Comparison of ENCODE assay signal across 25 cellular contexts in the genomic region with DNA sequence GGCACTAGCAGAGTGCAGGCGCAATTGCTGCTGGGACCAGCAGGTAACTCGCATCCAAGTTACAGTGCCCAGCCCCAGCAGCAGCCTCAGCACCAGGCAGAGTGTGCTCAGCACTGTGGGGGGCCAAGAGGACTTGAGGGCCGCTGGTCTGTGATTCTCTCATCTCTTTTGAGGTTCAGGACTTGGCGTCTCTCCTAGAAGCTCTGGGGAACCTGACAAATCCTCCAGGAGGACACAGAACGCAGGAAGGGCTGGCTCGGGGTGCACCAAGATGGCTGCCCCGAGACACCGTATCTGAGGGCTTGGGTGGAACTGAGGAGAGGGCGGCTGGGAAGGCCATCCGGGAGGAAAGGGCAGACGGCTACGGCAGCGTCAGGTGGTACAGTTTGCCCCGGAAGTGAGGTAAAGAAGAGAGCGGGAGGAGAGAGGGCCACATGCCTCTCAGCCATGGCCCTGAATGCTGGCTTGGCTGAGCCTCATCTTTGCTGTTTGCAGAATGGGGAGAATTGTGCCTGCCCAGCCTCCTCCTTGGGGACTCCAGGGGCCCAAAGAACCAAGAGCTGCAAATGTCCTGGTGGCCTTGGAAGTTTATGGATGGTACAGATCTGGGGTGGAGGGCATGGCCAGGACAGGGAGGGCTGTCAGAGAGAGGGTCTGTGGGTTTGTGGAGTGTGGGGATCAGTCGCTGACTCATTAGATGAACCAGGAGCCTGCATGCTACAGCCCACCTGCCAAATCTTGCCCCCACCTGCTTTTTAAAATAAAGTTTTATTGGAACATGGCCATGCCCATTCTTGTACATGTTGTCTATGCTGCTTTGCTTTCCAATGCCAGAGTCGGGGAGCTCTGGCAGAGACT.
DNase-seq lines count a peak whose midpoint lies in the region; ATAC-seq, FAIRE-seq and TF ChIP-seq lines count a peak whose summit lies in the region.
"Had no signal": no experiment of that assay in that cellular context is flagged by ENCODE, and none has a peak within 500 bp of the region (broad histone marks: within the 10 kb centered on the region; RNA-seq: fewer than 3 reads in every experiment).

No MANE protein-coding gene starts in this region.

- no peak for TF ChIP-seq RAD21 in HepG2 (CRISPR knock-in tag; IDR thresholded peaks at IDR 0.05)

- H3K4me3 ChIP-seq in HepG2 (replicated peaks in 1 of 3; ENCODE audit: insufficient read depth in 1 of 3, low read depth in 2 of 3, low read length in 3 of 3) (no peak overlapping the region), suprapubic skin (no peak overlapping the region)
- H3K4me3 ChIP-seq: SJSA1, skin epidermis had no signal

- CTCF ChIA-PET in activated naive CD4-positive, alpha-beta T cell treated with anti-CD3 and anti-CD28 coated beads, Interleukin-2, amount 10 ng/mL, durations not matched to agents 7 days and 5 days (lab: Charles Lee) = no interaction called here
- CTCF ChIA-PET in HepG2 (lab: Yijun Ruan, JAX; ENCODE audit: low intra/inter-chr PET ratio, low total read pairs) = no interaction called here

- H3K27ac Mint-ChIP-seq in activated naive CD8-positive, alpha-beta T cell = peak overlapping the region; percentile 41
- no peak overlapping the region for H3K27ac Mint-ChIP-seq in activated naive CD8-positive, alpha-beta T cell treated with anti-CD3 and anti-CD28 coated beads for 36 hours
- no peak overlapping the region for H3K27ac Mint-ChIP-seq in activated naive CD4-positive, alpha-beta T cell treated with anti-CD3 and anti-CD28 coated beads, Interleukin-2, amount 10 ng/mL, durations not matched to agents 7 days and 5 days
- no peak overlapping the region for H3K27ac Mint-ChIP-seq in stimulated activated memory B cell treated with anti-CD40 and anti-IgM and Interleukin-4, amounts not matched to agents 10 μg/mL and 1 μg/mL and 100 μg/mL, for 72 hours
- no peak overlapping the region for H3K27ac Mint-ChIP-seq in activated T-helper 2 cell treated with anti-CD3 and anti-CD28 coated beads, Interferon-gamma antibody, Interleukin-2, Interleukin-4, amounts not matched to agents 10 μg/mL and 5 μg/mL and 100 μg/mL, durations not matched to agents 14 hours and 24 hours and 36 hours
- H3K27ac Mint-ChIP-seq: activated CD8-positive, alpha-beta T cell treated with anti-CD3 and anti-CD28 coated beads, Interleukin-2, amount 10 ng/mL, durations not matched to agents 7 days and 5 days; CD4-positive, CD25-positive, alpha-beta regulatory T cell; T-helper 1 cell treated with Interleukin-12 subunit alpha and Interleukin-12 subunit beta and Interleukin-4 antibody, amounts not matched to agents 30 μg/mL and 1 μg/mL, for 36 hours had no signal

- 49% methylated on average over 15 of the region's 17 CpGs for WGBS in HepG2 (ENCODE audit: low lambda C conversion rate)
- WGBS in suprapubic skin = 86% methylated on average over 16 of the region's 17 CpGs

- H3K9me3 ChIP-seq in HepG2 (ENCODE audit: low read length) (peaks cover 5% of the 10 kb centered on the region; the same call in 1 of the 2 replicates), suprapubic skin (no peaks in the 10 kb centered on the region)
- H3K9me3 ChIP-seq: SJSA1 had no signal

- no peak for TF ChIP-seq CTCF in HepG2 (CRISPR knock-in tag; IDR thresholded peaks at IDR 0.05)
- no peak for TF ChIP-seq CTCF in suprapubic skin (IDR thresholded peaks at IDR 0.05)

- ATAC-seq in HepG2 (no peak), GM18867 (IDR thresholded peaks at IDR 0.05; ENCODE audit: unreplicated experiment) (no peak)
- ATAC-seq in stimulated activated memory B cell treated with anti-CD40 and anti-IgM and Interleukin-4, amounts not matched to agents 10 μg/mL and 1 μg/mL and 100 μg/mL, for 72 hours = no peak
- ATAC-seq: activated CD8-positive, alpha-beta T cell treated with anti-CD3 and anti-CD28 coated beads, Interleukin-2, amount 10 ng/mL, durations not matched to agents 7 days and 5 days; PC-3 had no signal

- no peak for FAIRE-seq in HepG2 (lab: Jason Lieb, UNC)
- FAIRE-seq: astrocyte had no signal

- TF ChIP-seq EP300 in HepG2 (IDR thresholded peaks at IDR 0.05; ENCODE audit: low read depth in 2 of 2, low read length in 2 of 2) (no peak), HepG2 (CRISPR knock-in tag; IDR thresholded peaks at IDR 0.05; ENCODE audit: borderline replicate concordance) (no peak), suprapubic skin (IDR thresholded peaks at IDR 0.05) (no peak)

- no peaks in the 10 kb centered on the region for H3K79me2 ChIP-seq in HepG2 (ENCODE audit: insufficient read depth, low read length)

- peaks cover 4% of the 10 kb centered on the region for H3K9me3 Mint-ChIP-seq in activated naive CD8-positive, alpha-beta T cell (ENCODE audit: low read depth)
- no peaks in the 10 kb centered on the region for H3K9me3 Mint-ChIP-seq in activated naive CD8-positive, alpha-beta T cell treated with anti-CD3 and anti-CD28 coated beads for 36 hours
- peaks cover 3% of the 10 kb centered on the region for H3K9me3 Mint-ChIP-seq in activated naive CD4-positive, alpha-beta T cell treated with anti-CD3 and anti-CD28 coated beads, Interleukin-2, amount 10 ng/mL, durations not matched to agents 7 days and 5 days
- H3K9me3 Mint-ChIP-seq in stimulated activated memory B cell treated with anti-CD40 and anti-IgM and Interleukin-4, amounts not matched to agents 10 μg/mL and 1 μg/mL and 100 μg/mL, for 72 hours = peaks cover 9% of the 10 kb centered on the region
- no peaks in the 10 kb centered on the region for H3K9me3 Mint-ChIP-seq in activated T-helper 2 cell treated with anti-CD3 and anti-CD28 coated beads, Interferon-gamma antibody, Interleukin-2, Interleukin-4, amounts not matched to agents 10 μg/mL and 5 μg/mL and 100 μg/mL, durations not matched to agents 14 hours and 24 hours and 36 hours
- H3K9me3 Mint-ChIP-seq: CD4-positive, CD25-positive, alpha-beta regulatory T cell; T-helper 1 cell treated with Interleukin-12 subunit alpha and Interleukin-12 subunit beta and Interleukin-4 antibody, amounts not matched to agents 30 μg/mL and 1 μg/mL, for 36 hours had no signal

- peaks cover 21% of the 10 kb centered on the region for H3K4me1 ChIP-seq in HepG2 (ENCODE audit: insufficient read depth, low read length)
- peaks cover 31% of the 10 kb centered on the region for H3K4me1 ChIP-seq in suprapubic skin

- no peak overlapping the region for H3K4me3 Mint-ChIP-seq in activated naive CD8-positive, alpha-beta T cell
- no peak overlapping the region for H3K4me3 Mint-ChIP-seq in activated naive CD8-positive, alpha-beta T cell treated with anti-CD3 and anti-CD28 coated beads for 36 hours
- H3K4me3 Mint-ChIP-seq in activated naive CD4-positive, alpha-beta T cell treated with anti-CD3 and anti-CD28 coated beads, Interleukin-2, amount 10 ng/mL, durations not matched to agents 7 days and 5 days = no peak overlapping the region
- no peak overlapping the region for H3K4me3 Mint-ChIP-seq in stimulated activated memory B cell treated with anti-CD40 and anti-IgM and Interleukin-4, amounts not matched to agents 10 μg/mL and 1 μg/mL and 100 μg/mL, for 72 hours
- no peak overlapping the region for H3K4me3 Mint-ChIP-seq in activated T-helper 2 cell treated with anti-CD3 and anti-CD28 coated beads, Interferon-gamma antibody, Interleukin-2, Interleukin-4, amounts not matched to agents 10 μg/mL and 5 μg/mL and 100 μg/mL, durations not matched to agents 14 hours and 24 hours and 36 hours (ENCODE audit: low read depth)
- H3K4me3 Mint-ChIP-seq: activated CD8-positive, alpha-beta T cell treated with anti-CD3 and anti-CD28 coated beads, Interleukin-2, amount 10 ng/mL, durations not matched to agents 7 days and 5 days; CD4-positive, CD25-positive, alpha-beta regulatory T cell; naive B cell; T-helper 1 cell treated with Interleukin-12 subunit alpha and Interleukin-12 subunit beta and Interleukin-4 antibody, amounts not matched to agents 30 μg/mL and 1 μg/mL, for 36 hours had no signal

- no peak overlapping the region for H3K9ac ChIP-seq in HepG2 (ENCODE audit: insufficient read depth, low read depth, low read length)

- no peak overlapping the region for H3K27ac ChIP-seq in HepG2 (ENCODE audit: extremely low read length, insufficient read depth, low read length)
- no peak overlapping the region for H3K27ac ChIP-seq in suprapubic skin
- H3K27ac ChIP-seq: HL-60, SJSA1, skin epidermis, VCaP had no signal

- no peak for DNase-seq in activated naive CD8-positive, alpha-beta T cell treated with anti-CD3 and anti-CD28 coated beads for 36 hours
- peak; percentile 13 for DNase-seq in activated naive CD4-positive, alpha-beta T cell treated with anti-CD3 and anti-CD28 coated beads, Interleukin-2, amount 10 ng/mL, durations not matched to agents 7 days and 5 days
- no peak for DNase-seq in HepG2 (ENCODE audit: low spot score)
- peak; percentile 30 to 55 for DNase-seq in suprapubic skin (ENCODE audit: low spot score in 2 of 2)
- no peak for DNase-seq in activated T-helper 2 cell treated with anti-CD3 and anti-CD28 coated beads, Interferon-gamma antibody, Interleukin-2, Interleukin-4, amounts not matched to agents 10 μg/mL and 5 μg/mL and 100 μg/mL, durations not matched to agents 14 hours and 24 hours and 36 hours (ENCODE audit: low spot score)
- DNase-seq: ACHN; activated CD8-positive, alpha-beta T cell treated with anti-CD3 and anti-CD28 coated beads, Interleukin-2, amount 10 ng/mL, durations not matched to agents 7 days and 5 days; CD4-positive, CD25-positive, alpha-beta regulatory T cell; cerebellar nuclear complex; DMS79; glutamatergic neuron; IMR-90; naive B cell; NCI-H226; PC-3; stimulated activated CD4-positive, alpha-beta T cell treated with anti-CD3 and anti-CD28 coated beads, Interleukin-2, amount 100 ng/mL, for 48 hours had no signal

- peaks cover 2% of the 10 kb centered on the region for H3K4me1 Mint-ChIP-seq in activated naive CD8-positive, alpha-beta T cell (ENCODE audit: low read depth)
- peaks cover 3% of the 10 kb centered on the region for H3K4me1 Mint-ChIP-seq in activated naive CD8-positive, alpha-beta T cell treated with anti-CD3 and anti-CD28 coated beads for 36 hours
- H3K4me1 Mint-ChIP-seq in activated naive CD4-positive, alpha-beta T cell treated with anti-CD3 and anti-CD28 coated beads, Interleukin-2, amount 10 ng/mL, durations not matched to agents 7 days and 5 days = no peaks in the 10 kb centered on the region
- H3K4me1 Mint-ChIP-seq in stimulated activated memory B cell treated with anti-CD40 and anti-IgM and Interleukin-4, amounts not matched to agents 10 μg/mL and 1 μg/mL and 100 μg/mL, for 72 hours = no peaks in the 10 kb centered on the region
- H3K4me1 Mint-ChIP-seq in activated T-helper 2 cell treated with anti-CD3 and anti-CD28 coated beads, Interferon-gamma antibody, Interleukin-2, Interleukin-4, amounts not matched to agents 10 μg/mL and 5 μg/mL and 100 μg/mL, durations not matched to agents 14 hours and 24 hours and 36 hours (ENCODE audit: low read depth) = no peaks in the 10 kb centered on the region

- H3K27me3 Mint-ChIP-seq in activated naive CD8-positive, alpha-beta T cell = peaks cover 2% of the 10 kb centered on the region
- H3K27me3 Mint-ChIP-seq in activated naive CD8-positive, alpha-beta T cell treated with anti-CD3 and anti-CD28 coated beads for 36 hours = no peaks in the 10 kb centered on the region
- peaks cover 15% of the 10 kb centered on the region for H3K27me3 Mint-ChIP-seq in activated naive CD4-positive, alpha-beta T cell treated with anti-CD3 and anti-CD28 coated beads, Interleukin-2, amount 10 ng/mL, durations not matched to agents 7 days and 5 days
- peaks cover 17% of the 10 kb centered on the region for H3K27me3 Mint-ChIP-seq in stimulated activated memory B cell treated with anti-CD40 and anti-IgM and Interleukin-4, amounts not matched to agents 10 μg/mL and 1 μg/mL and 100 μg/mL, for 72 hours
- H3K27me3 Mint-ChIP-seq in activated T-helper 2 cell treated with anti-CD3 and anti-CD28 coated beads, Interferon-gamma antibody, Interleukin-2, Interleukin-4, amounts not matched to agents 10 μg/mL and 5 μg/mL and 100 μg/mL, durations not matched to agents 14 hours and 24 hours and 36 hours (ENCODE audit: low read depth) = peaks cover 3% of the 10 kb centered on the region

- TF ChIP-seq POLR2A in HepG2 (IDR thresholded peaks at IDR 0.05; ENCODE audit: insufficient read depth in 1 of 2, low read depth in 2 of 2, low read length in 2 of 2) (no peak), suprapubic skin (IDR thresholded peaks at IDR 0.05) (no peak)

- H2AFZ ChIP-seq in HepG2 (ENCODE audit: low read length) = no peak overlapping the region

- no TSS peak for BruUV-seq in HepG2 (replicated peaks; lab: Mats Ljungman, UMichigan)

- no peak overlapping the region for H3K4me2 ChIP-seq in HepG2 (ENCODE audit: low read depth, low read length)

- no peaks in the 10 kb centered on the region for H4K20me1 ChIP-seq in HepG2 (ENCODE audit: insufficient read depth, low read length)

- H3K27me3 ChIP-seq in HepG2 (ENCODE audit: control insufficient read depth in 1 of 2, insufficient read depth in 2 of 2, low read length in 2 of 2) = peaks cover 6 to 32% of the 10 kb centered on the region in 2 experiments; a peak in 3 of 5 replicates
- H3K27me3 ChIP-seq in suprapubic skin = no peaks in the 10 kb centered on the region
- H3K27me3 ChIP-seq: SJSA1 had no signal

- no peaks in the 10 kb centered on the region for H3K36me3 ChIP-seq in HepG2 (replicated peaks in 1 of 2; ENCODE audit: control insufficient read depth in 1 of 2, insufficient read depth in 2 of 2, low read length in 2 of 2)
- no peaks in the 10 kb centered on the region for H3K36me3 ChIP-seq in suprapubic skin
- H3K36me3 ChIP-seq: SJSA1 had no signal

- H3K36me3 Mint-ChIP-seq in activated naive CD8-positive, alpha-beta T cell = no peaks in the 10 kb centered on the region
- H3K36me3 Mint-ChIP-seq in activated naive CD8-positive, alpha-beta T cell treated with anti-CD3 and anti-CD28 coated beads for 36 hours = no peaks in the 10 kb centered on the region
- H3K36me3 Mint-ChIP-seq in activated naive CD4-positive, alpha-beta T cell treated with anti-CD3 and anti-CD28 coated beads, Interleukin-2, amount 10 ng/mL, durations not matched to agents 7 days and 5 days = no peaks in the 10 kb centered on the region
- H3K36me3 Mint-ChIP-seq in stimulated activated memory B cell treated with anti-CD40 and anti-IgM and Interleukin-4, amounts not matched to agents 10 μg/mL and 1 μg/mL and 100 μg/mL, for 72 hours = no peaks in the 10 kb centered on the region
- H3K36me3 Mint-ChIP-seq in activated T-helper 2 cell treated with anti-CD3 and anti-CD28 coated beads, Interferon-gamma antibody, Interleukin-2, Interleukin-4, amounts not matched to agents 10 μg/mL and 5 μg/mL and 100 μg/mL, durations not matched to agents 14 hours and 24 hours and 36 hours (ENCODE audit: low read depth) = no peaks in the 10 kb centered on the region
- H3K36me3 Mint-ChIP-seq: CD4-positive, CD25-positive, alpha-beta regulatory T cell had no signal

- intact Hi-C loops in HepG2 (cut with micrococcal nuclease; ENCODE audit: unreplicated experiment) = no loop called here
- intact Hi-C loops in activated T-helper 2 cell treated with anti-CD3 and anti-CD28 coated beads, Interferon-gamma antibody, Interleukin-2, Interleukin-4, amounts not matched to agents 10 μg/mL and 5 μg/mL and 100 μg/mL, durations not matched to agents 14 hours and 24 hours and 36 hours (cut with micrococcal nuclease) = no loop called here

- in situ Hi-C loops in HepG2 (cut with HindIII; ENCODE audit: extremely low pct_ligation_motif_present, low pct_unique_long_range_greater_than_20kb) = no loop called here

- POLR2A ChIA-PET in HepG2 (lab: Yijun Ruan, JAX) = no interaction called here

Comparison
In these comparisons a context has a peak if more than half of its experiments do, and no peak if none do; other contexts are left out.
1. DNase-seq: peak in activated naive CD4-positive, alpha-beta T cell treated with anti-CD3 and anti-CD28 coated beads, Interleukin-2, amount 10 ng/mL, durations not matched to agents 7 days and 5 days (single experiment) and suprapubic skin (2 of 2); none in activated naive CD8-positive, alpha-beta T cell treated with anti-CD3 and anti-CD28 coated beads for 36 hours (single experiment), HepG2 (single experiment) and activated T-helper 2 cell treated with anti-CD3 and anti-CD28 coated beads, Interferon-gamma antibody, Interleukin-2, Interleukin-4, amounts not matched to agents 10 μg/mL and 5 μg/mL and 100 μg/mL, durations not matched to agents 14 hours and 24 hours and 36 hours (single experiment).